ENCODE assay signal across 21 cellular contexts in the genomic region with DNA sequence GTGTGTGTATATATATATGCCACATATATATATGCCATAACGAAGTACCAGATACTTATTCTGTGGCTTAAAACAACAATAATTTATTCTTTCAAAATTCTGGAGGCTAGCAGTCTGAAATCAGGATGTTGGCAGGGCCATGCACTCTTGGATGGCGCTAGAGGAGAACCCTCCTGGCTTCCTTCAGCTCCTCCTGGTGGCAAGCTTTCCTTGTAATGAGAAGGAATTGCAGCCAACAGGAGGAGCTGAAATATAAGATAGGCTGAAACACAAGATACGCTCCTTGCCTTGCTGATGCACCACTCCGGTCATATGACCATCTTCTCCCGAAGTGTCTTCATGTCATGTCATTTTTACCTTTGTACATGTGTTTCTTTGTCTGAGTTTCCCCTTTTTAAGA.
DNase-seq lines count a peak whose midpoint lies in the region; ATAC-seq and TF ChIP-seq lines count a peak whose summit lies in the region.
"Had no signal": no experiment of that assay in that cellular context is flagged by ENCODE, and none has a peak within 500 bp of the region (broad histone marks: within the 10 kb centered on the region; RNA-seq: fewer than 3 reads in every experiment).

No MANE protein-coding gene starts in this region.

- CTCF ChIA-PET in WTC11 (lab: Charles Lee) = interaction anchor here (0.6 to 1.5 kb wide), 7 partner anchors 20 to 389 kb away, joined by 3 to 6 read pairs (median 3); no protein-coding TSS in a partner anchor

- H3K9me3 ChIP-seq in SJCRH30 (replicated peaks) = no peaks in the 10 kb centered on the region
- H3K9me3 ChIP-seq: BLaER1, MG63, sigmoid colon, upper lobe of left lung had no signal

- POLR2A ChIA-PET in WTC11 (lab: Charles Lee) = no interaction called here

- peak; percentile 100 for ATAC-seq in WTC11
- no peak for ATAC-seq in GM21723 (IDR thresholded peaks at IDR 0.05; ENCODE audit: unreplicated experiment)
- ATAC-seq in HG02571 (IDR thresholded peaks at IDR 0.05; ENCODE audit: unreplicated experiment) = no peak
- ATAC-seq in HG02642 (IDR thresholded peaks at IDR 0.05; ENCODE audit: poor library complexity, unreplicated experiment) = no peak

- H3K56ac ChIP-seq in mesendoderm (ENCODE audit: low read length) = no peak overlapping the region

- no peaks in the 10 kb centered on the region for H3K9me3 Mint-ChIP-seq in WTC11

- H2BK120ac ChIP-seq in mesendoderm (ENCODE audit: low read depth, low read length) = no peak overlapping the region

- H3K79me2 ChIP-seq in mesendoderm (ENCODE audit: control insufficient read depth, insufficient read depth, low read length) = no peaks in the 10 kb centered on the region

- H3K27me3 Mint-ChIP-seq in WTC11 (ENCODE audit: low read depth) = no peaks in the 10 kb centered on the region
- H3K27me3 Mint-ChIP-seq: stimulated activated naive CD8-positive, alpha-beta T cell treated with anti-CD3 and anti-CD28 coated beads, Interleukin-15, Interleukin-2, amounts not matched to agents 100 ng/mL and 50 ng/mL, for 24 hours had no signal

- H3K4me1 Mint-ChIP-seq in WTC11 = peaks cover 9% of the 10 kb centered on the region; the same call in 1 of the 2 replicates

- no peak overlapping the region for H3K18ac ChIP-seq in mesendoderm (ENCODE audit: low read length)

- H3K27me3 ChIP-seq in mesendoderm (ENCODE audit: insufficient read depth, low read length, poor library complexity) (no peaks in the 10 kb centered on the region), SJCRH30 (no peaks in the 10 kb centered on the region)
- H3K27me3 ChIP-seq: BLaER1, MG63, sigmoid colon, upper lobe of left lung had no signal

- H3K4me3 Mint-ChIP-seq in WTC11 = no peak overlapping the region
- H3K4me3 Mint-ChIP-seq: stimulated activated naive CD8-positive, alpha-beta T cell treated with anti-CD3 and anti-CD28 coated beads, Interleukin-15, Interleukin-2, amounts not matched to agents 100 ng/mL and 50 ng/mL, for 24 hours had no signal

- peak; percentile 36 for DNase-seq in ELR (ENCODE audit: low read depth)
- no peak for DNase-seq in LNCaP clone FGC (ENCODE audit: low read depth)
- peak; percentile 53 for DNase-seq in WTC11 (ENCODE audit: low spot score)
- DNase-seq in mesendoderm = peak; percentile 85
- no peak for DNase-seq in SJCRH30
- DNase-seq: activated CD4-positive, CD25-positive, alpha-beta regulatory T cell treated with anti-CD3 and anti-CD28 coated beads, Interleukin-2, amount 50 U/mL, for 72 hours; activated gamma-delta T cell; aorta; hypothalamus; left ventricle myocardium inferior; MG63; NCI-H187 treated with DMSO at 0.1 percent for 48 hours; occipital lobe; sigmoid colon; T-helper 2 cell; upper lobe of left lung had no signal

- no peaks in the 10 kb centered on the region for H3K79me1 ChIP-seq in mesendoderm (ENCODE audit: low read length)

- peak; percentile 49 for TF ChIP-seq CTCF in LNCaP clone FGC (IDR thresholded peaks at IDR 0.05; ENCODE audit: control insufficient read depth, extremely low read depth, insufficient read depth)
- no peak for TF ChIP-seq CTCF in WTC11 (IDR thresholded peaks at IDR 0.05)

- H3K4me2 ChIP-seq in mesendoderm (ENCODE audit: low read length) = no peak overlapping the region
- H3K4me2 ChIP-seq: BLaER1 had no signal

- no peak overlapping the region for H3K4ac ChIP-seq in mesendoderm (ENCODE audit: low read depth, low read length)

- no peak overlapping the region for H3K23ac ChIP-seq in mesendoderm (ENCODE audit: low read length)

- H4K5ac ChIP-seq in mesendoderm (ENCODE audit: low read length) = no peak overlapping the region

- no CpG with 5 or more reads among the region's 5 CpGs for WGBS in mesendoderm (ENCODE audit: extremely low coverage, insufficient coverage, low lambda C conversion rate)

- H2BK5ac ChIP-seq in mesendoderm (ENCODE audit: low read length) = no peak overlapping the region

- no peak overlapping the region for H3K9ac ChIP-seq in mesendoderm (ENCODE audit: low read length)
- H3K9ac ChIP-seq: BLaER1 had no signal

- H3K4me1 ChIP-seq in mesendoderm (ENCODE audit: control insufficient read depth, low read depth, low read length) = no peaks in the 10 kb centered on the region
- H3K4me1 ChIP-seq in SJCRH30 = no peaks in the 10 kb centered on the region
- H3K4me1 ChIP-seq: BLaER1, left ventricle myocardium inferior, sigmoid colon, upper lobe of left lung had no signal

- H2AK5ac ChIP-seq in mesendoderm (ENCODE audit: low read length) = no peak overlapping the region

- no peak overlapping the region for H3K4me3 ChIP-seq in LNCaP clone FGC (ENCODE audit: low read depth, low read length)
- H3K4me3 ChIP-seq in mesendoderm (ENCODE audit: low read length) = no peak overlapping the region
- no peak overlapping the region for H3K4me3 ChIP-seq in SJCRH30
- H3K4me3 ChIP-seq: BLaER1, left ventricle myocardium inferior, MG63, sigmoid colon, upper lobe of left lung had no signal

- no peaks in the 10 kb centered on the region for H3K36me3 ChIP-seq in mesendoderm (ENCODE audit: control insufficient read depth, insufficient read depth, low read length)
- no peaks in the 10 kb centered on the region for H3K36me3 ChIP-seq in SJCRH30
- H3K36me3 ChIP-seq: BLaER1, left ventricle myocardium inferior, MG63, sigmoid colon, upper lobe of left lung had no signal

- H3K27ac ChIP-seq in mesendoderm (ENCODE audit: low read depth, low read length) = no peak overlapping the region
- H3K27ac ChIP-seq in SJCRH30 = no peak overlapping the region
- H3K27ac ChIP-seq: BLaER1, left ventricle myocardium inferior, sigmoid colon, upper lobe of left lung had no signal

- H4K8ac ChIP-seq in mesendoderm (ENCODE audit: low read depth, low read length) = no peak overlapping the region

- H3K27ac Mint-ChIP-seq in WTC11 = no peak overlapping the region
- H3K27ac Mint-ChIP-seq: stimulated activated naive CD8-positive, alpha-beta T cell treated with anti-CD3 and anti-CD28 coated beads, Interleukin-15, Interleukin-2, amounts not matched to agents 100 ng/mL and 50 ng/mL, for 24 hours had no signal

- H3K36me3 Mint-ChIP-seq in WTC11 = no peaks in the 10 kb centered on the region

- H2BK15ac ChIP-seq in mesendoderm (replicated peaks; ENCODE audit: low read depth) = no peak overlapping the region

TF ChIP-seq in WTC11, 78 proteins besides CTCF, POLR2A, EP300 and RAD21:
- TF ChIP-seq ZSCAN18 (CRISPR knock-in tag; IDR thresholded peaks at IDR 0.05) (no peak), CREB1 (CRISPR knock-in tag; IDR thresholded peaks at IDR 0.05) (no peak), ZNF263 (CRISPR knock-in tag; IDR thresholded peaks at IDR 0.05; ENCODE audit: low read depth) (no peak)
- TF ChIP-seq, protein P1, sequence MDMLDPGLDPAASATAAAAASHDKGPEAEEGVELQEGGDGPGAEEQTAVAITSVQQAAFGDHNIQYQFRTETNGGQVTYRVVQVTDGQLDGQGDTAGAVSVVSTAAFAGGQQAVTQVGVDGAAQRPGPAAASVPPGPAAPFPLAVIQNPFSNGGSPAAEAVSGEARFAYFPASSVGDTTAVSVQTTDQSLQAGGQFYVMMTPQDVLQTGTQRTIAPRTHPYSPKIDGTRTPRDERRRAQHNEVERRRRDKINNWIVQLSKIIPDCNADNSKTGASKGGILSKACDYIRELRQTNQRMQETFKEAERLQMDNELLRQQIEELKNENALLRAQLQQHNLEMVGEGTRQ (CRISPR knock-in tag; IDR thresholded peaks at IDR 0.05) = peak; percentile 72
- TF ChIP-seq, protein P2, sequence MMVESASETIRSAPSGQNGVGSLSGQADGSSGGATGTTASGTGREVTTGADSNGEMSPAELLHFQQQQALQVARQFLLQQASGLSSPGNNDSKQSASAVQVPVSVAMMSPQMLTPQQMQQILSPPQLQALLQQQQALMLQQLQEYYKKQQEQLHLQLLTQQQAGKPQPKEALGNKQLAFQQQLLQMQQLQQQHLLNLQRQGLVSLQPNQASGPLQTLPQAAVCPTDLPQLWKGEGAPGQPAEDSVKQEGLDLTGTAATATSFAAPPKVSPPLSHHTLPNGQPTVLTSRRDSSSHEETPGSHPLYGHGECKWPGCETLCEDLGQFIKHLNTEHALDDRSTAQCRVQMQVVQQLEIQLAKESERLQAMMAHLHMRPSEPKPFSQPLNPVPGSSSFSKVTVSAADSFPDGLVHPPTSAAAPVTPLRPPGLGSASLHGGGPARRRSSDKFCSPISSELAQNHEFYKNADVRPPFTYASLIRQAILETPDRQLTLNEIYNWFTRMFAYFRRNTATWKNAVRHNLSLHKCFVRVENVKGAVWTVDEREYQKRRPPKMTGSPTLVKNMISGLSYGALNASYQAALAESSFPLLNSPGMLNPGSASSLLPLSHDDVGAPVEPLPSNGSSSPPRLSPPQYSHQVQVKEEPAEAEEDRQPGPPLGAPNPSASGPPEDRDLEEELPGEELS (CRISPR knock-in tag; IDR thresholded peaks at IDR 0.05) = no peak

Comparison
In these comparisons a context has a peak if more than half of its experiments do, and no peak if none do; other contexts are left out.
1. DNase-seq: peak in ELR (single experiment), WTC11 (single experiment) and mesendoderm (single experiment); none in LNCaP clone FGC (single experiment) and SJCRH30 (0 of 2).